Comparison of ENCODE assay signal across 9 cellular contexts in genomic region chr7:139602143-139602722, GRCh38.
DNase-seq lines count a peak whose midpoint lies in the region; ATAC-seq and TF ChIP-seq lines count a peak whose summit lies in the region.
"Had no signal": no experiment of that assay in that cellular context is flagged by ENCODE, and none has a peak within 500 bp of the region (broad histone marks: within the 10 kb centered on the region; RNA-seq: fewer than 3 reads in every experiment).

No MANE protein-coding gene starts in this region.

- H3K9ac ChIP-seq in DND-41 (ENCODE audit: low read depth, low read length) (no peak overlapping the region), IMR-90 (ENCODE audit: low read depth, low read length) (no peak overlapping the region), neural cell (ENCODE audit: low read length) (no peak overlapping the region)

- dilution Hi-C loops in IMR-90 (cut with HindIII; ENCODE audit: low sequenced_read_pairs, unreplicated experiment) = no loop called here

- H3K4me1 Mint-ChIP-seq in activated CD4-positive, alpha-beta memory T cell treated with anti-CD3 and anti-CD28 coated beads for 36 hours (ENCODE audit: low read depth) = no peaks in the 10 kb centered on the region

- H2BK120ac ChIP-seq in IMR-90 (ENCODE audit: low read depth, low read length) = no peak overlapping the region

- WGBS in IMR-90 (ENCODE audit: extremely low coverage in 2 of 2, insufficient read length in 1 of 2), 2 experiments = 55% methylated on average over 4 of the region's 7 CpGs; no CpG with 5 or more reads in 1 of the 2 experiments

- TF ChIP-seq POLR2A in IMR-90 (IDR thresholded peaks at IDR 0.05; ENCODE audit: low read depth, low read length) = no peak

- H4K8ac ChIP-seq in IMR-90 (ENCODE audit: low read depth in 2 of 2, low read length in 2 of 2) = no peak overlapping the region

- H3K14ac ChIP-seq in IMR-90 (replicated peaks; ENCODE audit: low read depth, low read length) = no peak overlapping the region

- ATAC-seq in DND-41 (ENCODE audit: insufficient read depth, low read depth) (peak; percentile 95), IMR-90 (ENCODE audit: low read depth) (peak; percentile 55), esophagus mucosa (peak; percentile 47)

- H4K20me1 ChIP-seq in DND-41 (ENCODE audit: insufficient read depth, low read length) (no peaks in the 10 kb centered on the region), IMR-90 (ENCODE audit: insufficient read depth, low read length) (0 out of 2 replicates have a peak, but pooled peaks cover 11% of the 10 kb centered on the region), neural cell (ENCODE audit: insufficient read depth) (no peaks in the 10 kb centered on the region)

- H3K18ac ChIP-seq in IMR-90 (ENCODE audit: low read depth, low read length) = no peak overlapping the region

- H3K9me3 ChIP-seq in DND-41 (ENCODE audit: insufficient read depth, low read length, severe bottlenecking) = no peaks in the 10 kb centered on the region
- no peaks in the 10 kb centered on the region for H3K9me3 ChIP-seq in IMR-90 (ENCODE audit: control insufficient read depth, insufficient read depth, low read length)
- H3K9me3 ChIP-seq in neural cell (ENCODE audit: low read length) = no peaks in the 10 kb centered on the region

- H2AK9ac ChIP-seq in IMR-90 (replicated peaks; ENCODE audit: low read depth, low read length, poor library complexity) = no peak overlapping the region

- H2BK15ac ChIP-seq in IMR-90 (ENCODE audit: low read depth, low read length) = no peak overlapping the region

- H2AK5ac ChIP-seq in IMR-90 (ENCODE audit: low read depth, low read length) = no peak overlapping the region

- CTCF ChIA-PET in IMR-90 (lab: Yijun Ruan, JAX) (interaction anchor here (1.0 to 1.8 kb wide), 7 partner anchors 9 to 400 kb away, joined by 3 to 10 read pairs (median 4); no protein-coding TSS in a partner anchor), RWPE1 (lab: Yijun Ruan, JAX) (interaction anchor here (0.6 to 1.4 kb wide), 9 partner anchors 12 to 729 kb away, joined by 3 to 4 read pairs (median 3); no protein-coding TSS in a partner anchor)
- CTCF ChIA-PET in activated CD4-positive, alpha-beta memory T cell treated with anti-CD3 and anti-CD28 coated beads for 36 hours (lab: Charles Lee) = interaction anchor here (0.6 to 3.4 kb wide), 29 partner anchors 8 to 417 kb away, joined by 3 to 32 read pairs (median 6); no protein-coding TSS in a partner anchor

- no peak overlapping the region for H3K4me2 ChIP-seq in DND-41 (ENCODE audit: insufficient read depth, low read length)
- no peak overlapping the region for H3K4me2 ChIP-seq in IMR-90 (ENCODE audit: low read depth, low read length)
- H3K4me2 ChIP-seq in neural cell (ENCODE audit: low read length) = no peak overlapping the region

- H3K36me3 Mint-ChIP-seq in activated CD4-positive, alpha-beta memory T cell treated with anti-CD3 and anti-CD28 coated beads for 36 hours = peaks cover 15% of the 10 kb centered on the region

- TF ChIP-seq CTCF in DND-41 (IDR thresholded peaks at IDR 0.05; ENCODE audit: borderline replicate concordance, extremely low read depth, low read length, poor library complexity, severe bottlenecking) (peak; percentile 80), IMR-90 (conservative IDR thresholded peaks at IDR 0.05; ENCODE audit: low read depth, low read length) (peak; percentile 50), RWPE1 (conservative IDR thresholded peaks at IDR 0.05; ENCODE audit: low read depth) (peak; percentile 70), neural cell (IDR thresholded peaks at IDR 0.05; ENCODE audit: poor library complexity, severe bottlenecking) (peak; percentile 84)

- H3K27me3 ChIP-seq in DND-41 (ENCODE audit: insufficient read depth, low read length, poor library complexity) (no peaks in the 10 kb centered on the region), IMR-90 (ENCODE audit: control insufficient read depth, insufficient read depth, low read length) (no peaks in the 10 kb centered on the region), neural cell (ENCODE audit: insufficient read depth, low read depth, low read length) (no peaks in the 10 kb centered on the region)

- peaks cover 3% of the 10 kb centered on the region; the same call in 1 of the 2 replicates for H3K9me1 ChIP-seq in IMR-90 (ENCODE audit: insufficient read depth, low read length)

- H3K23ac ChIP-seq in IMR-90 (ENCODE audit: low read depth, low read length) = no peak overlapping the region

- H4K91ac ChIP-seq in IMR-90 (ENCODE audit: insufficient read depth, low read depth, low read length) = no peak overlapping the region

- H2BK5ac ChIP-seq in IMR-90 (ENCODE audit: low read depth, low read length, poor library complexity, severe bottlenecking) = no peak overlapping the region

- H3K9me3 Mint-ChIP-seq in activated CD4-positive, alpha-beta memory T cell treated with anti-CD3 and anti-CD28 coated beads for 36 hours = no peaks in the 10 kb centered on the region

- H4K5ac ChIP-seq in IMR-90 (ENCODE audit: low read depth, low read length) = no peak overlapping the region

- H3K4me3 ChIP-seq in DND-41 (ENCODE audit: low read depth in 1 of 2, low read length in 2 of 2) (no peak overlapping the region), IMR-90 (ENCODE audit: insufficient read depth, low read depth, low read length) (no peak overlapping the region), neural cell (ENCODE audit: low read length) (no peak overlapping the region)
- H3K4me3 ChIP-seq: SK-N-MC had no signal

- peaks cover 15% of the 10 kb centered on the region for H3K36me3 ChIP-seq in DND-41 (ENCODE audit: insufficient read depth, low read length)
- H3K36me3 ChIP-seq in IMR-90 (ENCODE audit: control insufficient read depth, insufficient read depth, low read length) = peaks cover 55% of the 10 kb centered on the region
- H3K36me3 ChIP-seq in neural cell (ENCODE audit: insufficient read depth, low read length) = peaks cover 3% of the 10 kb centered on the region

- H3K4me3 Mint-ChIP-seq in activated CD4-positive, alpha-beta memory T cell treated with anti-CD3 and anti-CD28 coated beads for 36 hours = no peak overlapping the region

- no peak overlapping the region for H3K27ac Mint-ChIP-seq in activated CD4-positive, alpha-beta memory T cell treated with anti-CD3 and anti-CD28 coated beads for 36 hours

- in situ Hi-C loops in IMR-90 (cut with MboI; ENCODE audit: low sequenced_read_pairs) = no loop called here

- TF ChIP-seq RAD21 in IMR-90 (IDR thresholded peaks at IDR 0.05; ENCODE audit: low read length) = peak; percentile 55
- TF ChIP-seq RAD21 in neural cell (conservative IDR thresholded peaks at IDR 0.05) = peak; percentile 81

- no peak overlapping the region for H2AFZ ChIP-seq in DND-41 (ENCODE audit: low read depth, low read length)
- H2AFZ ChIP-seq in IMR-90 (replicated peaks; ENCODE audit: low read length, poor library complexity) = no peak overlapping the region
- H2AFZ ChIP-seq in neural cell (ENCODE audit: low read depth, low read length) = no peak overlapping the region

- POLR2A ChIA-PET in IMR-90 (lab: Charles Lee; ENCODE audit: unreplicated experiment) (no interaction called here), RWPE1 (lab: Yijun Ruan, JAX; ENCODE audit: low non-redundant PET) (no interaction called here)
- POLR2A ChIA-PET in activated CD4-positive, alpha-beta memory T cell treated with anti-CD3 and anti-CD28 coated beads for 36 hours (lab: Charles Lee) = no interaction called here

- no peak for TF ChIP-seq EP300 in neural cell (conservative IDR thresholded peaks at IDR 0.05; ENCODE audit: poor library complexity, severe bottlenecking)

- H3K79me2 ChIP-seq in DND-41 (ENCODE audit: insufficient read depth, low read length) = no peaks in the 10 kb centered on the region
- H3K79me2 ChIP-seq in neural cell (replicated peaks; ENCODE audit: insufficient read depth, low read length) = no peaks in the 10 kb centered on the region

- no peaks in the 10 kb centered on the region for H3F3A ChIP-seq in neural cell (ENCODE audit: insufficient read depth, low read length, poor library complexity, severe bottlenecking)

- H3K56ac ChIP-seq in IMR-90 (ENCODE audit: extremely low read depth, insufficient read depth, low read length) = no peak overlapping the region

- H3K27ac ChIP-seq in DND-41 (ENCODE audit: low read length) (no peak overlapping the region), IMR-90 (ENCODE audit: insufficient read depth, low read length) (no peak overlapping the region), RWPE1 (no peak overlapping the region), neural cell (ENCODE audit: low read length) (no peak overlapping the region)
- H3K27ac ChIP-seq: SK-N-MC had no signal

- peaks cover 15 to 31% of the 10 kb centered on the region in 2 experiments; a peak in 3 of 4 replicates for H3K79me1 ChIP-seq in IMR-90 (ENCODE audit: low read depth in 1 of 2, low read length in 2 of 2)

- H3K4ac ChIP-seq in IMR-90 (ENCODE audit: low read depth, low read length) = no peak overlapping the region

- H3K4me1 ChIP-seq in DND-41 (ENCODE audit: insufficient read depth, low read length) = no peaks in the 10 kb centered on the region
- peaks cover 2% of the 10 kb centered on the region; the same call in 1 of the 2 replicates for H3K4me1 ChIP-seq in IMR-90 (ENCODE audit: control insufficient read depth, insufficient read depth, low read length)

- H2BK20ac ChIP-seq in IMR-90 (ENCODE audit: low read depth, low read length) = no peak overlapping the region

- H3K9me2 ChIP-seq in neural cell (ENCODE audit: insufficient read depth, low read length) = no peaks in the 10 kb centered on the region

- intact Hi-C loops in IMR-90 (cut with micrococcal nuclease) = loop anchor here (1.0 kb wide), 1 partner anchor 400 kb away; no protein-coding TSS in a partner anchor
- intact Hi-C loops in activated CD4-positive, alpha-beta memory T cell treated with anti-CD3 and anti-CD28 coated beads for 36 hours (cut with micrococcal nuclease) = loop anchor here (1.0 to 2.0 kb wide), 2 partner anchors 19 to 402 kb away; no protein-coding TSS in a partner anchor

- DNase-seq in DND-41 = no peak
- DNase-seq in IMR-90 = peak; percentile 42
- peak; percentile 18 for DNase-seq in RWPE1 (ENCODE audit: low spot score)
- no peak for DNase-seq in activated CD4-positive, alpha-beta memory T cell treated with anti-CD3 and anti-CD28 coated beads for 36 hours
- DNase-seq in GM19238 (ENCODE audit: insufficient read length, low spot score) = no peak
- no peak for DNase-seq in NK-92 (lab: John Stamatoyannopoulos, UW; ENCODE audit: unreplicated experiment)

- no peaks in the 10 kb centered on the region for H3K27me3 Mint-ChIP-seq in activated CD4-positive, alpha-beta memory T cell treated with anti-CD3 and anti-CD28 coated beads for 36 hours

- BruUV-seq in IMR-90 (replicated peaks; lab: Mats Ljungman, UMichigan) = no TSS peak

TF ChIP-seq in IMR-90, 13 proteins besides CTCF, POLR2A, EP300 and RAD21:
- no peak for TF ChIP-seq NFE2L2 (IDR thresholded peaks at IDR 0.05; ENCODE audit: low read depth, low read length)
- TF ChIP-seq SMC3 (IDR thresholded peaks at IDR 0.05; ENCODE audit: low read depth, low read length) = peak; percentile 53

TF ChIP-seq in neural cell, 6 proteins besides CTCF, POLR2A, EP300 and RAD21:
- TF ChIP-seq SMC3 (conservative IDR thresholded peaks at IDR 0.05; ENCODE audit: poor library complexity) (peak; percentile 88), MXI1 (conservative IDR thresholded peaks at IDR 0.05; ENCODE audit: poor library complexity, severe bottlenecking) (no peak)

Comparison
In these comparisons a context has a peak if more than half of its experiments do, and no peak if none do; other contexts are left out.
1. DNase-seq: peak in IMR-90 (single experiment) and RWPE1 (single experiment); none in DND-41 (single experiment), activated CD4-positive, alpha-beta memory T cell treated with anti-CD3 and anti-CD28 coated beads for 36 hours (single experiment), GM19238 (single experiment) and NK-92 (single experiment).
2. Peak in every context shown above with its lines, with median percentiles within 50 percentile points of each other: ATAC-seq and CTCF ChIP-seq.